Comparison of ENCODE assay signal across 1 cellular context in genomic region chr15:36399276-36399675, GRCh38.
TF ChIP-seq lines count a peak whose summit lies in the region.

No MANE protein-coding gene starts in this region.

TF ChIP-seq in IMR-90, 13 proteins besides CTCF, POLR2A, EP300 and RAD21 (continued from another document):
- TF ChIP-seq USF2 (IDR thresholded peaks at IDR 0.05; ENCODE audit: low read depth, low read length) (no peak), SMC3 (IDR thresholded peaks at IDR 0.05; ENCODE audit: low read depth, low read length) (no peak), ELK1 (IDR thresholded peaks at IDR 0.05; ENCODE audit: borderline replicate concordance, low read depth, low read length) (no peak), NFE2L2 (IDR thresholded peaks at IDR 0.05; ENCODE audit: low read depth, low read length) (no peak), RFX5 (IDR thresholded peaks at IDR 0.05; ENCODE audit: low read depth, low read length) (no peak), BHLHE40 (IDR thresholded peaks at IDR 0.05; ENCODE audit: low read depth, low read length) (no peak), MAFK (IDR thresholded peaks at IDR 0.05; ENCODE audit: low read depth, low read length) (no peak)
